10 cellular contexts compared by ENCODE assay signal in the genomic region with DNA sequence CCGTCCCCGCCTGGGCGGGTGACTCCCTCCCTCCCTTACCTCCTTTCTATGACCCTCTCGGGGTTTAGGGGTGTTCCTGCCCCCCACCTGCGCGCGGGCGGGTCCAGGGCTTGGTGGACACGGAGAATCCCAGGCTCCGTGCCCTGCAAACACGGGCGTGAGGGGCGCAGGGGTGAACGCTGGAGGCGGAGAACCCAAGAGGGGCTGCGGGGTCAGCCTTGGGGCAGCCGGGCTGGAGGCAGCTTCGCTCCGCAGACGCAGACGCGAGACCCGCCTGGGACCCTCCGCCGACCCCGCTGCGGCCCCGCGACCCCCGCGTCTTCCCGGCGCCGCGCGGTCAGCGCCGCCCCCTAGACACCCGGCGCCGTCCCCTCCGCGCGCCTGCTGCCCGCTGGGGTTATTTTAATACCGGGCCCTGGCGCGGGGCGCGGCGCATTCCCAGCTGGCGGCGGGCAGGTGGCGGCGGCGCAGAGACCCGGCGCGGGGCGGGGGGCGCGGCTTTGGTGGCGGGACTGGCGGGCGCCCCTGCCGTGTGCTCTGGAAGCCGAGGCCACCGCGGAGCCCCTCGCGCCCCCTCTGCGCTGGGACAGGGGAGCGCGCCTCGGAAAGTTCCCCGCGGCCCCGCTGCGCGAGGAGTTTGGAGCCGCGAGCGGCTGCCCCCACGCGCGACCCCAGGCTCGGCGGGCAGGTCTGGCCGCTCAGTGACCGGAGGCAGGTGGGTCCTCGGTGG. TPM values are rescaled to one million over a fixed set of nuclear protein-coding genes. Genes with fewer than 3 reads are reported as not detected.
DNase-seq lines count a peak whose midpoint lies in the region; ATAC-seq and TF ChIP-seq lines count a peak whose summit lies in the region.
"Had no signal": no experiment of that assay in that cellular context is flagged by ENCODE, and none has a peak within 500 bp of the region (broad histone marks: within the 10 kb centered on the region; RNA-seq: fewer than 3 reads in every experiment).

A gene (plus strand): TSS at position 433 of the 730 bp plus-strand sequence. CDS start 2,560 bp downstream, outside the sequence.

- H3K9me3 Mint-ChIP-seq in progenitor cell of endocrine pancreas (ENCODE audit: low read depth) = no peaks in the 10 kb centered on the region

- 3 to 4% methylated on average over 43 to 91 of the region's 91 CpGs for WGBS in heart right ventricle, 2 donors

- H3K4me1 Mint-ChIP-seq in progenitor cell of endocrine pancreas (ENCODE audit: low read depth) = peaks cover 10% of the 10 kb centered on the region

- H3K27ac Mint-ChIP-seq in progenitor cell of endocrine pancreas = no peak within 1 kb of the TSS

- H3K9me3 ChIP-seq in SJCRH30 (replicated peaks) (no peaks in the 10 kb centered on the region), heart right ventricle (no peaks in the 10 kb centered on the region)

- no peaks in the 10 kb centered on the region for H3K36me3 ChIP-seq in GM06990 (ENCODE audit: control insufficient read depth, insufficient read depth, low read length)
- no peaks in the 10 kb centered on the region for H3K36me3 ChIP-seq in SJCRH30
- H3K36me3 ChIP-seq in heart right ventricle = no peaks in the 10 kb centered on the region

- H3K4me3 ChIP-seq in GM06990 (replicated peaks; ENCODE audit: low read depth, low read length) (peak within 1 kb of the TSS; percentile 7), SJCRH30 (peak within 1 kb of the TSS; percentile 60), heart right ventricle (peak within 1 kb of the TSS; percentile 2 to 50 (median 36))

- H3K4me1 ChIP-seq in SJCRH30 (peaks cover 12% of the 10 kb centered on the region), heart right ventricle (peaks cover 0 to 29% (median 23%) of the 10 kb centered on the region in 9 donors)

- H3K36me3 Mint-ChIP-seq in progenitor cell of endocrine pancreas (ENCODE audit: insufficient read depth) = no peaks in the 10 kb centered on the region

- peak within 1 kb of the TSS; percentile 60 for H3K4me3 Mint-ChIP-seq in progenitor cell of endocrine pancreas (ENCODE audit: low read depth)

- peaks cover 32% of the 10 kb centered on the region for H3K27me3 Mint-ChIP-seq in progenitor cell of endocrine pancreas

- TF ChIP-seq CTCF in GM06990 (IDR thresholded peaks at IDR 0.05; ENCODE audit: insufficient read depth, low read length, poor library complexity, severe bottlenecking) = no peak
- TF ChIP-seq CTCF in heart right ventricle (IDR thresholded peaks at IDR 0.05) = no peak
- TF ChIP-seq CTCF in progenitor cell of endocrine pancreas (IDR thresholded peaks at IDR 0.05; ENCODE audit: unreplicated experiment) = no peak

- H3K27ac ChIP-seq in SJCRH30 = peak within 1 kb of the TSS; percentile 23; the same call in 1 of the 2 replicates
- no peak within 1 kb of the TSS for H3K27ac ChIP-seq in heart right ventricle

- intact Hi-C loops in heart right ventricle (cut with DNase I) = no loop called here

- DNase-seq in GM06990 (ENCODE audit: extremely low read depth, insufficient read length) (no peak), SJCRH30 (peak; percentile 54 to 62), heart right ventricle (no peak), progenitor cell of endocrine pancreas (ENCODE audit: low spot score, unreplicated experiment) (no peak), germinal center (ENCODE audit: low spot score) (no peak)
- DNase-seq: stimulated activated naive CD4-positive, alpha-beta T cell treated with Interleukin-2 at 50 U/mL for 16 hours had no signal

- H3K27me3 ChIP-seq in GM06990 (replicated peaks; ENCODE audit: control insufficient read depth, insufficient read depth, low read length) = no peaks in the 10 kb centered on the region; the same call in none of the 2 replicates
- H3K27me3 ChIP-seq in SJCRH30 = no peaks in the 10 kb centered on the region
- H3K27me3 ChIP-seq in heart right ventricle = peaks cover 13 to 92% (median 82%) of the 10 kb centered on the region in 7 donors

- ATAC-seq in heart right ventricle (peak in 1 of 8 donors; percentile 25), HG02870 (IDR thresholded peaks at IDR 0.05; ENCODE audit: unreplicated experiment) (no peak), GM19397 (IDR thresholded peaks at IDR 0.05; ENCODE audit: unreplicated experiment) (no peak), HG02852 (IDR thresholded peaks at IDR 0.05; ENCODE audit: unreplicated experiment) (no peak)

RNA-seq across cellular contexts. Expression of the gene that starts here (rescaled TPM):
- total RNA-seq in SJCRH30 (2014; rRNA removed; shearing (Covaris generic)) = 8.0 and 8.3 TPM in 2 replicates
- total RNA-seq in heart right ventricle = 1 to 10 TPM in 7 of 10 donors, under 1 TPM in 3; 0.42 to 5.9 (median 1.4) TPM
- polyA plus RNA-seq in heart right ventricle = under 1 TPM in 1 of 2 donors, not detected in 1; 0.04 TPM
- total RNA-seq in progenitor cell of endocrine pancreas = 0.22 TPM in 2 replicates
- total RNA-seq: kidney epithelial cell had no signal

Comparison
In these comparisons a context has a peak if more than half of its experiments do, and no peak if none do; other contexts are left out.
1. DNase-seq: peak in SJCRH30 (2 of 2); none in GM06990 (single experiment), heart right ventricle (0 of 2), progenitor cell of endocrine pancreas (single experiment) and germinal center (single experiment).
2. H3K4me3 ChIP-seq: peak in every context shown above with its lines; median percentile 60 in SJCRH30; 36 in heart right ventricle; 7 in GM06990.